ENCODE assay signal across 21 cellular contexts in the genomic region with DNA sequence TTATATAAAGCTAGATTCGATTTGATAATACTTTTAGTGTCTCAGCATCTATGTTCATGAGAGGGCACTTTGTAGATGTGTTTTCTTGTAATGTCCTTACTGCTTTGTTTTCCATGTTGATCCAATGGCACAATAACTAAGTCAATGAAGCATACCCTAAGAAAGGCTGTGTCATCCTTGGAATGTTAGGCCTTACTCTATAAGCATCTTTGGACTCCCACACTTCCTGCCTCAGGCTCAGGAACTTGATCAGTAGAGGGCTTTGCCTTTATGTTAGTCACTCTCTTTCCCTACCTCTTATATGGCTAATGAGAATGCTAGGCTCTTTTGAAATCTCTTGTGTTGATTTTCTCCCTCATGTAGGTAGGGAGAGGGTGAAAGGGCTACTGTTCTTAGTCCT. TPM values are rescaled to one million over a fixed set of nuclear protein-coding genes. Genes with fewer than 3 reads are reported as not detected.
A peak's percentile ranks its signal among the peaks of the same experiment; 100 is the strongest.
DNase-seq lines count a peak whose midpoint lies in the region; ATAC-seq, FAIRE-seq and TF ChIP-seq lines count a peak whose summit lies in the region.
"Had no signal": no experiment of that assay in that cellular context is flagged by ENCODE, and none has a peak within 500 bp of the region (broad histone marks: within the 10 kb centered on the region; RNA-seq: fewer than 3 reads in every experiment).

No MANE protein-coding gene starts in this region.

- H3F3A ChIP-seq in MM.1S (ENCODE audit: insufficient read depth, low read length) = no peaks in the 10 kb centered on the region

- no peaks in the 10 kb centered on the region for H3K79me2 ChIP-seq in MM.1S (ENCODE audit: low read length)

- no peak overlapping the region for H3K4me3 Mint-ChIP-seq in progenitor cell of endocrine pancreas (ENCODE audit: low read depth)
- H3K4me3 Mint-ChIP-seq: CD4-positive, CD25-positive, alpha-beta regulatory T cell had no signal

- H3K4me2 ChIP-seq in MM.1S (ENCODE audit: low read depth, low read length) = no peak overlapping the region
- H3K4me2 ChIP-seq: A549, PC-9, SK-N-SH had no signal

- peaks cover 38% of the 10 kb centered on the region for H3K9me3 Mint-ChIP-seq in progenitor cell of endocrine pancreas (ENCODE audit: low read depth)

- no peak for ATAC-seq in GM21723 (IDR thresholded peaks at IDR 0.05; ENCODE audit: unreplicated experiment)
- ATAC-seq: A549, K562 had no signal

- no peaks in the 10 kb centered on the region for H3K4me1 Mint-ChIP-seq in progenitor cell of endocrine pancreas (ENCODE audit: low read depth)
- H3K4me1 Mint-ChIP-seq: CD4-positive, CD25-positive, alpha-beta regulatory T cell had no signal

- no peaks in the 10 kb centered on the region for H3K9me3 ChIP-seq in MM.1S (replicated peaks; ENCODE audit: insufficient read depth, low read length)
- H3K9me3 ChIP-seq: A549, BE2C, MG63, SK-N-SH had no signal

- no peaks in the 10 kb centered on the region for H3K9me2 ChIP-seq in MM.1S (replicated peaks; ENCODE audit: insufficient read depth, low read length)
- H3K9me2 ChIP-seq: SK-N-SH had no signal

- no peak overlapping the region for H2AFZ ChIP-seq in MM.1S (ENCODE audit: low read length)
- H2AFZ ChIP-seq: PC-9 had no signal

- H3K27me3 ChIP-seq in MM.1S (replicated peaks; ENCODE audit: insufficient read depth, low read length) = no peaks in the 10 kb centered on the region
- H3K27me3 ChIP-seq in bronchial epithelial cell (ENCODE audit: control insufficient read depth, insufficient read depth, low read length) = no peaks in the 10 kb centered on the region
- H3K27me3 ChIP-seq: BE2C, MG63 had no signal

- FAIRE-seq in GM19239 (lab: Jason Lieb, UNC) (peak; percentile 44), bronchial epithelial cell (lab: Jason Lieb, UNC) (no peak)
- FAIRE-seq: GM12891, K562 had no signal

- peak overlapping the region; percentile 1; the same call in 1 of the 2 replicates for H3K27ac ChIP-seq in MM.1S (ENCODE audit: low read length)
- H3K27ac ChIP-seq: A549, PC-9 had no signal

- no peak overlapping the region for H3K9ac ChIP-seq in MM.1S (ENCODE audit: low read length)
- H3K9ac ChIP-seq: SK-N-SH had no signal

- no peaks in the 10 kb centered on the region for H4K20me1 ChIP-seq in MM.1S (ENCODE audit: insufficient read depth, low read length)

- H3K36me3 ChIP-seq in MM.1S (replicated peaks; ENCODE audit: insufficient read depth, low read length) = no peaks in the 10 kb centered on the region
- H3K36me3 ChIP-seq in bronchial epithelial cell (ENCODE audit: control insufficient read depth, insufficient read depth, low read length) = no peaks in the 10 kb centered on the region
- H3K36me3 ChIP-seq: BE2C, MG63 had no signal

- H3K27ac Mint-ChIP-seq in progenitor cell of endocrine pancreas = no peak overlapping the region
- H3K27ac Mint-ChIP-seq: CD4-positive, CD25-positive, alpha-beta regulatory T cell had no signal

- H3K4me1 ChIP-seq in MM.1S (ENCODE audit: low read length) = peaks cover 45% of the 10 kb centered on the region
- H3K4me1 ChIP-seq: A549, BE2C had no signal

- no peak overlapping the region for H3K4me3 ChIP-seq in MM.1S (ENCODE audit: low read length)
- H3K4me3 ChIP-seq in bronchial epithelial cell (ENCODE audit: low read depth, low read length) = no peak overlapping the region
- H3K4me3 ChIP-seq: A549, K562, MG63, PC-9 had no signal

- no peak for TF ChIP-seq CTCF in MM.1S (IDR thresholded peaks at IDR 0.05; ENCODE audit: low read length)
- no peak for TF ChIP-seq CTCF in bronchial epithelial cell (IDR thresholded peaks at IDR 0.05; ENCODE audit: insufficient read depth, low read length, severe bottlenecking)
- TF ChIP-seq CTCF in progenitor cell of endocrine pancreas (IDR thresholded peaks at IDR 0.05; ENCODE audit: unreplicated experiment) = no peak

- no peaks in the 10 kb centered on the region for H3K36me3 Mint-ChIP-seq in progenitor cell of endocrine pancreas (ENCODE audit: insufficient read depth)
- H3K36me3 Mint-ChIP-seq: CD4-positive, CD25-positive, alpha-beta regulatory T cell had no signal

- H3K27me3 Mint-ChIP-seq in progenitor cell of endocrine pancreas = no peaks in the 10 kb centered on the region
- H3K27me3 Mint-ChIP-seq: CD4-positive, CD25-positive, alpha-beta regulatory T cell had no signal

- DNase-seq in GM19239 (ENCODE audit: insufficient read length, low spot score) (no peak), MM.1S (no peak), bronchial epithelial cell (ENCODE audit: low read depth) (peak; percentile 42), kidney tubule cell (ENCODE audit: low spot score) (peak; percentile 44), progenitor cell of endocrine pancreas (ENCODE audit: low spot score, unreplicated experiment) (no peak), HPDE6-E6E7 (ENCODE audit: extremely low spot score) (no peak)
- DNase-seq in activated effector memory CD4-positive, alpha-beta T cell treated with anti-CD3 and anti-CD28 coated beads, Interleukin-2, amount 50 U/mL, for 16 hours = no peak
- DNase-seq: BE2C; CD4-positive, CD25-positive, alpha-beta regulatory T cell; DMS79; MG63; NCI-H1048; NCI-H1417 treated with DMSO at 0.1 percent for 48 hours; NCI-H187; PC-9; SIG-M5; SK-N-SH had no signal

RNA-seq across cellular contexts. Expression of gene EDA2R, which starts 33.2 kb away (rescaled TPM):
- 3.8 and 5.3 TPM in 2 replicates for total RNA-seq in bronchial epithelial cell
- 4.2 and 6.6 TPM in 2 replicates for total RNA-seq in progenitor cell of endocrine pancreas
- total RNA-seq: CD4-positive, CD25-positive, alpha-beta regulatory T cell; PC-9 had no signal

Comparison
In these comparisons a context has a peak if more than half of its experiments do, and no peak if none do; other contexts are left out.
1. DNase-seq: peak in bronchial epithelial cell (single experiment) and kidney tubule cell (single experiment); none in GM19239 (single experiment), MM.1S (single experiment), activated effector memory CD4-positive, alpha-beta T cell treated with anti-CD3 and anti-CD28 coated beads, Interleukin-2, amount 50 U/mL, for 16 hours (single experiment), progenitor cell of endocrine pancreas (single experiment) and HPDE6-E6E7 (single experiment).